In the genomic region with DNA sequence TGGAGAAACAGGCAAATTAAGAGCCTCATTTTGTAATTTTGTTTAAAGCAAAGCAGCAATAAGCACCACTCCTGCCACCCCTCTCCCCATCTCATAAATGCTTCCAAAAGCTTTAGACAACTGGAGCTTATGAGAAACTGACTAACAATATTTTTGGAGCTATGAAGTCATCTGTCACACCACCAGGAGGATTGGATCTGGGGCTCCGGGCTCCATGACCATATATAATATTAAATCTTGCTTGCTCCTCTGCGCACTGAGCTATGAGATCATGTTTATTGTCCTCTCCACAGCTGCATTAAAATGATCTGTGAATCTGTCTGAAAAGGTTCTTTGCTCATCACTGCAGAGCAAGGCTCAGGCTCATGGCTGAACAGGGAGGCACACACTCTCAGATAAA, we compare ENCODE assay signal across 24 cellular contexts.
"Had no signal": no experiment of that assay in that cellular context is flagged by ENCODE, and none has a peak within 500 bp of the region (broad histone marks: within the 10 kb centered on the region; RNA-seq: fewer than 3 reads in every experiment).

No MANE protein-coding gene starts in this region.

- H3K27ac Mint-ChIP-seq: effector memory CD8-positive, alpha-beta T cell; memory B cell; natural killer cell; progenitor cell of endocrine pancreas; type B pancreatic cell had no signal

- H3K4me2 ChIP-seq: smooth muscle cell had no signal

- H3K4me3 Mint-ChIP-seq: effector memory CD8-positive, alpha-beta T cell; memory B cell; natural killer cell; neural crest cell; type B pancreatic cell had no signal

- H3K79me2 ChIP-seq: parathyroid adenoma had no signal

- H2AFZ ChIP-seq: parathyroid adenoma had no signal

- H3K4me3 ChIP-seq: gastrocnemius medialis, lung, right lobe of liver, smooth muscle cell, stomach, thyroid gland had no signal

- H3K4me1 ChIP-seq: gastrocnemius medialis, parathyroid adenoma, right lobe of liver, thyroid gland had no signal

- H3K27me3 ChIP-seq: gastrocnemius medialis, right lobe of liver, stomach, thyroid gland had no signal

- H3K27me3 Mint-ChIP-seq: progenitor cell of endocrine pancreas had no signal

- H3K9me3 ChIP-seq: gastrocnemius medialis, right lobe of liver, stomach, thyroid gland had no signal

- H3K36me3 ChIP-seq: gastrocnemius medialis, right lobe of liver, stomach, thyroid gland had no signal

- H3K9ac ChIP-seq: parathyroid adenoma had no signal

- H3K9me3 Mint-ChIP-seq: effector memory CD8-positive, alpha-beta T cell had no signal

- H3K36me3 Mint-ChIP-seq: natural killer cell, type B pancreatic cell had no signal

- H3K27ac ChIP-seq: gastrocnemius medialis, parathyroid adenoma, right lobe of liver, stomach, thyroid gland had no signal

- H3K4me1 Mint-ChIP-seq: memory B cell, natural killer cell had no signal

- DNase-seq: caudate nucleus; cerebellar nuclear complex; cortex of kidney; effector memory CD8-positive, alpha-beta T cell; foreskin fibroblast; gastrocnemius medialis; head of caudate nucleus; midbrain; natural killer cell; right lobe of liver; stimulated activated CD4-positive, alpha-beta T cell treated with anti-CD3 and anti-CD28 coated beads, Interleukin-12 subunit alpha, Interleukin-12 subunit beta, amount 100 ng/mL, for 4 hours; stimulated activated CD4-positive, alpha-beta T cell treated with anti-CD3 and anti-CD28 coated beads, Interleukin-1b, Interleukin-23, amount 100 ng/mL, for 48 hours; stimulated activated CD4-positive, alpha-beta T cell treated with anti-CD3 and anti-CD28 coated beads, Interleukin-4, amount 100 ng/mL, for 1 hour; stimulated activated CD8-positive, alpha-beta memory T cell treated with anti-CD3 and anti-CD28 coated beads, Interleukin-4, amount 100 ng/mL, for 48 hours; stimulated activated naive CD4-positive, alpha-beta T cell treated with Interleukin-2 at 50 U/mL for 16 hours; stomach; thyroid gland had no signal
